11 cellular contexts compared by ENCODE assay signal in the genomic region with DNA sequence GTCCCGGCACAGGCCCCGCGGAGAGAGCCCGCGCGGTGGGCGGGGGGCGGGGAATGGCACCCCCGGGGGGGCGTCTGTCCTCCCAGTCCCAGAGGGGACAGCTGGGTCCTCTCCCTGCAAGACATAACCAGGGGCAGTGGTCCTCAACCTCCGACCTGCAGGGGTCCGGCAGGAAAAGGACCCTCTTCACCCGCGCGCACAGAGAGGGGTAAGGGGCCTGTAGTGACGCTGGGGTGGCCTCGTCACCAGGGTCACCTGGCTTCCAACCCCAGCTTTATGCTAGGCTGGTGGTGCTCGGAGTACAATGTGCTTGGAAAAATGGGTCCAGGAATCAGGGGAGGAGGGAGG. TPM values are rescaled to one million over a fixed set of nuclear protein-coding genes. Genes with fewer than 3 reads are reported as not detected.
DNase-seq lines count a peak whose midpoint lies in the region; ATAC-seq and TF ChIP-seq lines count a peak whose summit lies in the region.
"Had no signal": no experiment of that assay in that cellular context is flagged by ENCODE, and none has a peak within 500 bp of the region (broad histone marks: within the 10 kb centered on the region; RNA-seq: fewer than 3 reads in every experiment).

No MANE protein-coding gene starts in this region.

- no peak overlapping the region for H3K27ac ChIP-seq in Peyer's patch
- H3K27ac ChIP-seq in osteoblast (ENCODE audit: low read depth, low read length): no peak overlapping the region

- no peaks in the 10 kb centered on the region for H3K79me2 ChIP-seq in osteoblast (ENCODE audit: insufficient read depth, low read length)

- DNase-seq in AG04449 (ENCODE audit: low read depth, low spot score) (no peak), Peyer's patch (no peak), Right ventricle myocardium superior (no peak), osteoblast (ENCODE audit: insufficient read length, low spot score, missing footprints) (no peak), DMS153 treated with DMSO at 0.1 percent for 48 hours (lab: John Stamatoyannopoulos, UW; ENCODE audit: unreplicated experiment) (no peak), GM10248 (ENCODE audit: extremely low spot score) (no peak), DMS53 (lab: John Stamatoyannopoulos, UW) (no peak), AG08396 (ENCODE audit: low spot score) (no peak)
- DNase-seq: activated CD8-positive, alpha-beta T cell treated with anti-CD3 and anti-CD28 coated beads, Interleukin-2, amount 10 ng/mL, durations not matched to agents 7 days and 5 days; midbrain had no signal

- H4K20me1 ChIP-seq in osteoblast (ENCODE audit: insufficient read depth, low read length): no peaks in the 10 kb centered on the region

- TF ChIP-seq CTCF in AG04449 (IDR thresholded peaks at IDR 0.05; ENCODE audit: insufficient read depth, low read length, missing control alignments) (no peak), Peyer's patch (IDR thresholded peaks at IDR 0.05) (no peak), osteoblast (IDR thresholded peaks at IDR 0.05; ENCODE audit: extremely low read depth, low read depth, low read length) (no peak), GM10248 (IDR thresholded peaks at IDR 0.05; ENCODE audit: control extremely low read depth, extremely low read depth, low read depth, missing control alignments) (no peak)

- POLR2A ChIA-PET in AG04449 (lab: Yijun Ruan, JAX): no interaction called here
- POLR2A ChIA-PET in GM10248 (lab: Yijun Ruan, JAX): no interaction called here

- peaks cover 3 to 19% (median 6%) of the 10 kb centered on the region in 4 donors for H3K4me1 ChIP-seq in Peyer's patch
- H3K4me1 ChIP-seq in osteoblast (ENCODE audit: insufficient read depth, low read length): peaks cover 10% of the 10 kb centered on the region

- H3K27me3 ChIP-seq in Peyer's patch: peaks cover 0 to 21% of the 10 kb centered on the region in 2 donors
- H3K27me3 ChIP-seq in osteoblast (ENCODE audit: insufficient read depth, low read length): peaks cover 81% of the 10 kb centered on the region

- H3K4me2 ChIP-seq in osteoblast (ENCODE audit: insufficient read depth, low read length): peak overlapping the region; percentile 65

- intact Hi-C loops in Right ventricle myocardium superior (cut with DNase I): loop anchor here (10.0 kb wide), 1 partner anchor 641 kb away; no protein-coding TSS in a partner anchor

- no peaks in the 10 kb centered on the region for H3K9me3 ChIP-seq in Peyer's patch
- no peaks in the 10 kb centered on the region for H3K9me3 ChIP-seq in osteoblast (ENCODE audit: low read depth, low read length)

- H3K4me3 ChIP-seq in AG04449 (ENCODE audit: low read depth, low read length): peak overlapping the region; percentile 44
- peak overlapping the region in 3 of 4 donors; percentile 15 to 52 (median 40) for H3K4me3 ChIP-seq in Peyer's patch
- H3K4me3 ChIP-seq in osteoblast (ENCODE audit: insufficient read depth, low read length): peak overlapping the region; percentile 61

- peak; percentile 18 for ATAC-seq in Right ventricle myocardium superior (ENCODE audit: poor library complexity)
- ATAC-seq: activated CD8-positive, alpha-beta T cell treated with anti-CD3 and anti-CD28 coated beads, Interleukin-2, amount 10 ng/mL, durations not matched to agents 7 days and 5 days had no signal

- no peak for TF ChIP-seq POLR2A in Peyer's patch (IDR thresholded peaks at IDR 0.05)

- H2AFZ ChIP-seq in osteoblast (ENCODE audit: low read length): no peak overlapping the region

- no peaks in the 10 kb centered on the region for H3K36me3 ChIP-seq in Peyer's patch
- no peaks in the 10 kb centered on the region for H3K36me3 ChIP-seq in osteoblast (ENCODE audit: insufficient read depth, low read length)

- CTCF ChIA-PET in AG04449 (lab: Yijun Ruan, JAX) (interaction anchor here (1.3 to 1.4 kb wide), 2 partner anchors 9 to 502 kb away, joined by 3 read pairs; no protein-coding TSS in a partner anchor), GM10248 (lab: Yijun Ruan, JAX) (no interaction called here)

RNA-seq across cellular contexts. Expression of a gene that starts 34.2 kb away (rescaled TPM):
- not detected for total RNA-seq in Peyer's patch
- not detected for total RNA-seq in Right ventricle myocardium superior
- total RNA-seq in osteoblast: not detected in 2 replicates
- total RNA-seq: activated CD8-positive, alpha-beta T cell treated with anti-CD3 and anti-CD28 coated beads, Interleukin-2, amount 10 ng/mL, durations not matched to agents 7 days and 5 days; dermis blood vessel endothelial cell had no signal
